25 cellular contexts compared by ENCODE assay signal in genomic region chr18:55229682-55230081, GRCh38.
"Had no signal": no experiment of that assay in that cellular context is flagged by ENCODE, and none has a peak within 500 bp of the region (broad histone marks: within the 10 kb centered on the region; RNA-seq: fewer than 3 reads in every experiment).

No MANE protein-coding gene starts in this region.

- H3K36me3 Mint-ChIP-seq: activated CD4-positive, alpha-beta memory T cell treated with anti-CD3 and anti-CD28 coated beads for 36 hours; activated naive CD8-positive, alpha-beta T cell; T-cell had no signal

- H3K4me1 Mint-ChIP-seq: T-cell had no signal

- FAIRE-seq: astrocyte, TTC549 had no signal

- H3K27me3 ChIP-seq: cardiac muscle cell had no signal

- ATAC-seq: activated T-cell treated with anti-CD3 and anti-CD28 coated beads, Interleukin-2, amount 50 U/mL, for 4 hours; T-cell had no signal

- H3K27ac Mint-ChIP-seq: activated CD4-positive, alpha-beta memory T cell treated with anti-CD3 and anti-CD28 coated beads for 36 hours; activated CD4-positive, alpha-beta T cell treated with anti-CD3 and anti-CD28 coated beads, Interleukin-2, amount 10 ng/mL, durations not matched to agents 7 days and 5 days; activated naive CD8-positive, alpha-beta T cell; T-cell had no signal

- H3K9me3 Mint-ChIP-seq: activated CD4-positive, alpha-beta memory T cell treated with anti-CD3 and anti-CD28 coated beads for 36 hours; activated CD4-positive, alpha-beta T cell treated with anti-CD3 and anti-CD28 coated beads, Interleukin-2, amount 10 ng/mL, durations not matched to agents 7 days and 5 days; activated T-cell treated with anti-CD3 and anti-CD28 coated beads, Interleukin-2, amount 50 U/mL, for 4 hours; brain; T-cell had no signal

- DNase-seq: activated CD4-positive, alpha-beta memory T cell treated with anti-CD3 and anti-CD28 coated beads for 36 hours; activated CD4-positive, alpha-beta T cell treated with anti-CD3 and anti-CD28 coated beads, Interleukin-2, amount 10 ng/mL, durations not matched to agents 7 days and 5 days; activated CD4-positive, CD25-positive, alpha-beta regulatory T cell; activated CD8-positive, alpha-beta memory T cell treated with anti-CD3 and anti-CD28 coated beads for 24 hours; activated effector memory CD4-positive, alpha-beta T cell treated with anti-CD3 and anti-CD28 coated beads, Interleukin-2, amount 50 U/mL, for 16 hours; activated naive CD4-positive, alpha-beta T cell treated with Interleukin-2 at 50 U/mL for 16 hours; activated T-cell treated with anti-CD3 and anti-CD28 coated beads, Interleukin-2, amount 50 U/mL, for 4 hours; amygdala; Karpas-422; NCI-H1105 treated with DMSO at 0.1 percent for 48 hours; NCI-H1436 treated with DMSO at 0.1 percent for 48 hours; NCI-H187; NCI-H2081 treated with DMSO at 0.1 percent for 48 hours; NCI-H446; NCI-H524; PC-9; SIG-M5; T-cell; T-helper 2 cell; T1000 had no signal

- H3K27me3 Mint-ChIP-seq: activated CD4-positive, alpha-beta memory T cell treated with anti-CD3 and anti-CD28 coated beads for 36 hours; activated CD4-positive, alpha-beta T cell treated with anti-CD3 and anti-CD28 coated beads, Interleukin-2, amount 10 ng/mL, durations not matched to agents 7 days and 5 days; activated naive CD8-positive, alpha-beta T cell; brain; T-cell had no signal

- H3K4me3 ChIP-seq: cardiac muscle cell, PC-9 had no signal

- H3K4me3 Mint-ChIP-seq: activated CD4-positive, alpha-beta memory T cell treated with anti-CD3 and anti-CD28 coated beads for 36 hours; activated CD4-positive, alpha-beta T cell treated with anti-CD3 and anti-CD28 coated beads, Interleukin-2, amount 10 ng/mL, durations not matched to agents 7 days and 5 days; activated naive CD8-positive, alpha-beta T cell; activated T-cell treated with anti-CD3 and anti-CD28 coated beads, Interleukin-2, amount 50 U/mL, for 4 hours; brain; T-cell had no signal
